ENCODE assay signal across 18 cellular contexts in genomic region chr7:18386590-18386989, GRCh38.
"Had no signal": no experiment of that assay in that cellular context is flagged by ENCODE, and none has a peak within 500 bp of the region (broad histone marks: within the 10 kb centered on the region; RNA-seq: fewer than 3 reads in every experiment).

No MANE protein-coding gene starts in this region.

- H3K9me3 ChIP-seq: heart right ventricle, stomach, suprapubic skin, tibial nerve had no signal

- H3K36me3 ChIP-seq: heart right ventricle, stomach, suprapubic skin, tibial nerve had no signal

- H3K27me3 ChIP-seq: heart right ventricle, stomach, suprapubic skin, tibial nerve had no signal

- ATAC-seq: activated naive CD4-positive, alpha-beta T cell treated with anti-CD3 and anti-CD28 coated beads, Interleukin-2, amount 50 U/mL, for 72 hours; heart right ventricle; left colon; sciatic nerve; stimulated activated memory B cell treated with anti-CD40 and anti-IgM and Interleukin-4, amounts not matched to agents 10 μg/mL and 1 μg/mL and 100 μg/mL, for 72 hours had no signal

- H3K27ac ChIP-seq: stomach, suprapubic skin, tibial nerve had no signal

- H3K4me3 ChIP-seq: heart right ventricle, smooth muscle cell, stomach, suprapubic skin, tibial nerve had no signal

- H3K4me2 ChIP-seq: smooth muscle cell had no signal

- DNase-seq: activated T-cell treated with anti-CD3 and anti-CD28 coated beads, Interleukin-2, amount 50 U/mL, for 1 hour; aorta; dermis blood vessel endothelial cell; effector CD8-positive, alpha-beta T cell; erythroblast; heart right ventricle; left colon; nephron progenitor cell; occipital lobe; posterior cingulate gyrus; stimulated activated CD4-positive, alpha-beta T cell treated with anti-CD3 and anti-CD28 coated beads, Interleukin-15, amount 100 ng/mL, for 24 hours; stomach had no signal
